In the genomic region with DNA sequence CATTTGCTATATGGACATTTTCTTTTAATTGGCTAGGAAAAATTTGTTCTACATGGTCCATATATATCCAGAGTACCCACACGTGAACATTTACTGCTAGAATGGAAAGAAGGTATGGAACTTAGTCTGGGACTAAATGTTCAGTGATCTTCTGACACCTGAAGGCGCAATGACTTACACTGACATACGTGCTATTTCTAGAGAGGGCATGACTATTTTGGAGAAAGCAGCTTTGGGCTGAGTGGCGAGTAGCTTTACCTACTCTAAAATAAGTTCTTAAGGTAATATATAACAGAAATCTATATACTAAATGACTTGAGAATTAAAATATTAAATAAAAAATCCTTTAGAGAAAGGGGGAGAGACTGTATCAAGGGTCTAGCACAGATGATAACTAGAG, we compare ENCODE assay signal across 32 cellular contexts.
"Had no signal": no experiment of that assay in that cellular context is flagged by ENCODE, and none has a peak within 500 bp of the region (broad histone marks: within the 10 kb centered on the region; RNA-seq: fewer than 3 reads in every experiment).

No MANE protein-coding gene starts in this region.

- H3K4me1 ChIP-seq: adrenal gland, body of pancreas, breast epithelium had no signal

- H3K4me3 ChIP-seq: adrenal gland, body of pancreas, breast epithelium had no signal

- H3K36me3 ChIP-seq: breast epithelium had no signal

- ATAC-seq: activated CD8-positive, alpha-beta T cell treated with anti-CD3 and anti-CD28 coated beads for 36 hours; activated naive CD4-positive, alpha-beta T cell treated with anti-CD3 and anti-CD28 coated beads, Interleukin-2, amount 50 U/mL, for 72 hours; activated T-cell treated with anti-CD3 and anti-CD28 coated beads, Interleukin-2, amount 50 U/mL, for 4 hours; activated T-cell treated with anti-CD3 and anti-CD28 coated beads, Interleukin-2, amount 50 U/mL, for 72 hours; activated T-helper 17 cell treated with anti-CD3 and anti-CD28 coated beads, Interleukin-2, amount 50 U/mL, for 72 hours; body of pancreas had no signal

- H3K27me3 ChIP-seq: adrenal gland, body of pancreas, brain microvascular endothelial cell, breast epithelium had no signal

- H3K9me3 ChIP-seq: adrenal gland, body of pancreas, breast epithelium had no signal

- DNase-seq: activated B cell treated with CpG ODN at 0.5 μM for 24 hours; activated CD4-positive, alpha-beta memory T cell treated with anti-CD3 and anti-CD28 coated beads for 36 hours; activated CD4-positive, alpha-beta T cell treated with anti-CD3 and anti-CD28 coated beads for 4 hours; activated CD4-positive, alpha-beta T cell treated with anti-CD3 and anti-CD28 coated beads, Interleukin-2, amount 10 ng/mL, durations not matched to agents 24 days and 14 days; activated CD4-positive, alpha-beta T cell treated with anti-CD3 and anti-CD28 coated beads, Interleukin-2, amount 50 U/mL, for 1 hour; activated CD4-positive, alpha-beta T cell treated with anti-CD3 and anti-CD28 coated beads, Interleukin-2, amount 50 U/mL, for 4 hours; activated CD4-positive, CD25-positive, alpha-beta regulatory T cell treated with anti-CD3 and anti-CD28 coated beads, Interleukin-2, amount 50 U/mL, for 72 hours; activated CD8-positive, alpha-beta memory T cell treated with anti-CD3 and anti-CD28 coated beads, Interleukin-2, amount 50 U/mL, for 4 hours; activated CD8-positive, alpha-beta T cell treated with anti-CD3 and anti-CD28 coated beads for 36 hours; activated effector memory CD4-positive, alpha-beta T cell treated with anti-CD3 and anti-CD28 coated beads, Interleukin-2, amount 50 U/mL, for 16 hours; activated gamma-delta T cell treated with Interleukin-2 at 50 U/mL for 16 hours; activated naive CD4-positive, alpha-beta T cell; activated naive CD4-positive, alpha-beta T cell treated with anti-CD3 and anti-CD28 coated beads for 36 hours; activated naive CD4-positive, alpha-beta T cell treated with anti-CD3 and anti-CD28 coated beads, Interleukin-2, amount 50 U/mL, for 16 hours; activated naive CD8-positive, alpha-beta T cell treated with anti-CD3 and anti-CD28 coated beads for 36 hours; activated T-cell treated with anti-CD3 and anti-CD28 coated beads for 4 hours; activated T-cell treated with anti-CD3 and anti-CD28 coated beads, Interleukin-2, amount 50 U/mL, for 1 hour; activated T-cell treated with anti-CD3 and anti-CD28 coated beads, Interleukin-2, amount 50 U/mL, for 4 hours; activated T-cell treated with anti-CD3 and anti-CD28 coated beads, Interleukin-2, amount 50 U/mL, for 72 hours; adrenal gland; amniotic stem cell; aorta; body of pancreas; brain microvascular endothelial cell; caudate nucleus; SW 1271; T-helper 2 cell; T-helper 9 cell had no signal

- H3K27ac ChIP-seq: adrenal gland, body of pancreas, brain microvascular endothelial cell, breast epithelium, VCaP had no signal
